In the genomic region with DNA sequence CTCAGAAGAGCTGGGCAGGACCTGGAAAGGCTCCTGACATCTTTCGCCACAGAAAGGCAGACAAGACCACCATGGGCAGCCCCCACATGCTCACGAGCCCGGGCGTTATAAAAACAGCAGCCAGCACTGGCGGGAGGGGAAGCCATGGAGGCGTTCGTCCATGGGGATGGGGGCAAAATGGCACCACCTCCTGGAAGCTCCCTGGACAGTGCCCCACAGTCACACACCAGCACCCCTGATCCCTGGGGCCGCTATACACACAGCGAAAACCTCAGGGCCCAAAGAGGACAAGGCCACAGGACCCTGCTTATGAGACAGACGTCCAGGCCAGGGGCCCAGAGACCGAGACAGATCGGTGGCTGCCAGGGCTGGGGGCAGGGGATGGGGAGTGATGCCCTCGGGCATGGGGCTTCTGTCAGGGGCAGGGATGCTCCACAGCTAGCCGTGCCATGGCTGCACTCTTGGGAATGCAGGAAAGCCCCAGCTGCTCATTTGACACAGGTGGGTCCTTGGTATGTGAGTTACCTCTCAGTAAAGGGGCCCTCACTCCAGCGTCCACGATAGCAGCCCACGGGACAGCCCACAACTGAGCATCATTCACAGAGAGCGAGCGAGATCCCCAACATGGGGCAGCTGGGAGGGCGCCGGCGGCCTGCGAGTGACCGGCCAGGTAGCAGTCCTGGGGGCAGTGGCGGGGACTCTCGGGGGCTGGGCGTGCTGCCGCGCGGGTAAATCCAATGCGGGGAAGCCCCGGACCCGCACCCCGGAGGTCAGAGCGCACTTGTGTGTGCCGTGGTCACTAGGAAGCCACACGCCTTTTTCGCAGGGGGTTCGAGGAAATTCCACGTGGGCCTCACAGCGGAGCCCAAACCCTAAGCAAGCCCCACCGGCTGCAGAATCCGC, we compare ENCODE assay signal across 20 cellular contexts. TPM values are rescaled to one million over a fixed set of nuclear protein-coding genes. Genes with fewer than 3 reads are reported as not detected.
A peak's percentile ranks its signal among the peaks of the same experiment; 100 is the strongest.
DNase-seq lines count a peak whose midpoint lies in the region; ATAC-seq, FAIRE-seq and TF ChIP-seq lines count a peak whose summit lies in the region.
"Had no signal": no experiment of that assay in that cellular context is flagged by ENCODE, and none has a peak within 500 bp of the region (broad histone marks: within the 10 kb centered on the region; RNA-seq: fewer than 3 reads in every experiment).

No MANE protein-coding gene starts in this region.

- H3K27ac ChIP-seq in HepG2 (ENCODE audit: extremely low read length, insufficient read depth, low read length): no peak overlapping the region
- no peak overlapping the region for H3K27ac ChIP-seq in psoas muscle

- H3K4me3 ChIP-seq in HepG2 (replicated peaks in 1 of 3; ENCODE audit: insufficient read depth in 1 of 3, low read depth in 2 of 3, low read length in 3 of 3) (no peak overlapping the region), psoas muscle (no peak overlapping the region)

- H3K4me1 Mint-ChIP-seq in endothelial cell (ENCODE audit: unreplicated experiment): peaks cover 4% of the 10 kb centered on the region
- H3K4me1 Mint-ChIP-seq: H9 had no signal

- in situ Hi-C loops in HepG2 (cut with HindIII; ENCODE audit: extremely low pct_ligation_motif_present, low pct_unique_long_range_greater_than_20kb): no loop called here

- no TSS peak for BruUV-seq in HepG2 (replicated peaks; lab: Mats Ljungman, UMichigan)

- H3K27me3 Mint-ChIP-seq in endothelial cell (ENCODE audit: unreplicated experiment): peaks cover 3% of the 10 kb centered on the region

- no peaks in the 10 kb centered on the region for H3K79me2 ChIP-seq in HepG2 (ENCODE audit: insufficient read depth, low read length)

- TF ChIP-seq CTCF in HepG2 (CRISPR knock-in tag; IDR thresholded peaks at IDR 0.05) (no peak), psoas muscle (IDR thresholded peaks at IDR 0.05) (no peak), endothelial cell (IDR thresholded peaks at IDR 0.05; ENCODE audit: unreplicated experiment) (no peak)

- H3K4me3 Mint-ChIP-seq in endothelial cell (ENCODE audit: unreplicated experiment): no peak overlapping the region
- H3K4me3 Mint-ChIP-seq: CD8-positive, alpha-beta T cell; H9; IgD-negative memory B cell had no signal

- H2AFZ ChIP-seq in HepG2 (ENCODE audit: low read length): no peak overlapping the region

- H3K36me3 Mint-ChIP-seq in endothelial cell (ENCODE audit: low read depth, unreplicated experiment): no peaks in the 10 kb centered on the region
- H3K36me3 Mint-ChIP-seq: CD8-positive, alpha-beta T cell; IgD-negative memory B cell had no signal

- H3K36me3 ChIP-seq in HepG2 (replicated peaks in 1 of 2; ENCODE audit: control insufficient read depth in 1 of 2, insufficient read depth in 2 of 2, low read length in 2 of 2): no peaks in the 10 kb centered on the region
- H3K36me3 ChIP-seq in psoas muscle (ENCODE audit: insufficient read depth in 1 of 2, low read depth in 1 of 2): no peaks in the 10 kb centered on the region
- H3K36me3 ChIP-seq: BE2C had no signal

- no peaks in the 10 kb centered on the region for H4K20me1 ChIP-seq in HepG2 (ENCODE audit: insufficient read depth, low read length)

- intact Hi-C loops in left ventricle myocardium superior (cut with micrococcal nuclease): no loop called here
- intact Hi-C loops in cardiac septum (cut with DNase I): no loop called here
- intact Hi-C loops in HepG2 (cut with micrococcal nuclease; ENCODE audit: unreplicated experiment): no loop called here
- intact Hi-C loops in psoas muscle (cut with DNase I): no loop called here

- no peak for FAIRE-seq in HepG2 (lab: Jason Lieb, UNC)
- FAIRE-seq: A204.1, HTR-8/SVneo had no signal

- CTCF ChIA-PET in HepG2 (lab: Yijun Ruan, JAX; ENCODE audit: low intra/inter-chr PET ratio, low total read pairs): no interaction called here

- ATAC-seq in left ventricle myocardium superior: no peak
- no peak for ATAC-seq in HepG2
- ATAC-seq in psoas muscle: no peak
- no peak for ATAC-seq in HG02938 (IDR thresholded peaks at IDR 0.05; ENCODE audit: unreplicated experiment)
- ATAC-seq: CD8-positive, alpha-beta T cell; Panc1 had no signal

- TF ChIP-seq POLR2A in HepG2 (IDR thresholded peaks at IDR 0.05; ENCODE audit: insufficient read depth in 1 of 2, low read depth in 2 of 2, low read length in 2 of 2): no peak

- POLR2A ChIA-PET in HepG2 (lab: Yijun Ruan, JAX): no interaction called here

- TF ChIP-seq EP300 in HepG2 (IDR thresholded peaks at IDR 0.05; ENCODE audit: low read depth in 2 of 2, low read length in 2 of 2) (no peak), HepG2 (CRISPR knock-in tag; IDR thresholded peaks at IDR 0.05; ENCODE audit: borderline replicate concordance) (no peak)

- DNase-seq in left ventricle myocardium superior (peak; percentile 11), cardiac septum (ENCODE audit: low spot score) (no peak), HepG2 (ENCODE audit: low spot score) (no peak), psoas muscle (peak; percentile 8 to 44), NCI-H1105 treated with DMSO at 0.1 percent for 48 hours (lab: John Stamatoyannopoulos, UW) (no peak), endothelial cell (ENCODE audit: low spot score) (no peak)
- DNase-seq: BE2C, Calu3, GF-D8, H9, Karpas-422, NCI-H2081 treated with DMSO at 0.1 percent for 48 hours had no signal

- no peak overlapping the region for H3K4me2 ChIP-seq in HepG2 (ENCODE audit: low read depth, low read length)

- H3K9ac ChIP-seq in HepG2 (ENCODE audit: insufficient read depth, low read depth, low read length): no peak overlapping the region

- H3K27me3 ChIP-seq in HepG2 (ENCODE audit: control insufficient read depth in 1 of 2, insufficient read depth in 2 of 2, low read length in 2 of 2) (no peaks in the 10 kb centered on the region), psoas muscle (ENCODE audit: insufficient read depth in 3 of 3, low read length in 2 of 3) (peaks cover 0 to 4% (median 4%) of the 10 kb centered on the region in 3 donors)
- H3K27me3 ChIP-seq: BE2C had no signal

- no peak overlapping the region for H3K27ac Mint-ChIP-seq in endothelial cell (ENCODE audit: unreplicated experiment)
- H3K27ac Mint-ChIP-seq: CD8-positive, alpha-beta T cell; IgD-negative memory B cell had no signal

- H3K9me3 Mint-ChIP-seq in endothelial cell (ENCODE audit: unreplicated experiment): no peaks in the 10 kb centered on the region
- H3K9me3 Mint-ChIP-seq: CD8-positive, alpha-beta T cell; H9; IgD-negative memory B cell had no signal

- 84% methylated on average over 39 of the region's 43 CpGs for WGBS in HepG2 (ENCODE audit: low lambda C conversion rate)
- WGBS in psoas muscle, 3 donors: 88 to 90% (median 90%) methylated on average over 40 to 43 of the region's 43 CpGs

- TF ChIP-seq RAD21 in HepG2 (CRISPR knock-in tag; IDR thresholded peaks at IDR 0.05): no peak

- peaks cover 9% of the 10 kb centered on the region; the same call in 1 of the 2 replicates for H3K4me1 ChIP-seq in HepG2 (ENCODE audit: insufficient read depth, low read length)
- H3K4me1 ChIP-seq in psoas muscle: no peaks in the 10 kb centered on the region
- H3K4me1 ChIP-seq: BE2C had no signal

- H3K9me3 ChIP-seq in HepG2 (ENCODE audit: low read length) (no peaks in the 10 kb centered on the region), psoas muscle (no peaks in the 10 kb centered on the region)
- H3K9me3 ChIP-seq: BE2C had no signal

RNA-seq across cellular contexts. Expression of gene PVALEF, which starts 6.4 kb away (rescaled TPM):
- 0.20 TPM for total RNA-seq in left ventricle myocardium superior
- not detected for total RNA-seq in cardiac septum
- 0.18 TPM in 1 of 2 replicates, not detected in the other for total RNA-seq in HepG2 (2016; rRNA removed; fragmentation: Illumina TruSeq; extraction: Trizol)
- 0.40 and 0.53 TPM in 2 replicates for total RNA-seq in HepG2 (2016; cell fraction: cytosol; rRNA removed; fragmentation: Illumina TruSeq; extraction: Trizol; ENCODE audit: low read depth)
- 0.13 and 0.22 TPM in 2 replicates for total RNA-seq in HepG2 (2016; cell fraction: insoluble cytoplasmic fraction; rRNA removed; fragmentation: Illumina TruSeq; extraction: Trizol)
- total RNA-seq in HepG2 (2016; cell fraction: membrane; rRNA removed; fragmentation: Illumina TruSeq; extraction: Trizol): 0.25 and 0.28 TPM in 2 replicates
- total RNA-seq in HepG2 (2016; cell fraction: nucleus; rRNA removed; fragmentation: Illumina TruSeq; extraction: Trizol): 0.28 TPM in 1 of 2 replicates, not detected in the other
- 0.18 and 0.24 TPM in 2 replicates for polyA plus RNA-seq in HepG2 (2011; rRNA removed)
- 0.11 TPM in 1 of 2 replicates, not detected in the other for polyA plus RNA-seq in HepG2 (2011; cell fraction: cytosol; rRNA removed)
- polyA plus RNA-seq in HepG2 (2011; cell fraction: nucleus; rRNA removed): 0.21 and 0.42 TPM in 2 replicates
- not detected in 2 replicates for polyA plus RNA-seq in HepG2 (2012)
- polyA plus RNA-seq in HepG2 (2016; cell fraction: cytosol; fragmentation: Illumina TruSeq; extraction: Trizol; ENCODE audit: low read depth): 0.29 and 0.34 TPM in 2 replicates
- 0.39 and 0.44 TPM in 2 replicates for polyA plus RNA-seq in HepG2 (2016; cell fraction: insoluble cytoplasmic fraction; fragmentation: Illumina TruSeq; extraction: Trizol; ENCODE audit: low read depth)
- polyA plus RNA-seq in HepG2 (2016; cell fraction: membrane; fragmentation: Illumina TruSeq; extraction: Trizol; ENCODE audit: low read depth): 0.14 and 0.19 TPM in 2 replicates
- polyA plus RNA-seq in HepG2 (2016; cell fraction: nucleus; fragmentation: Illumina TruSeq; extraction: Trizol; ENCODE audit: insufficient read depth, low read depth): 0.36 TPM in 1 of 2 replicates, not detected in the other
- 0.09 and 0.18 TPM in 2 replicates for polyA minus RNA-seq in HepG2 (2011; rRNA and poly(A)+ RNA removed; ENCODE audit: low replicate concordance)
- polyA minus RNA-seq in HepG2 (2011; cell fraction: cytosol; rRNA and poly(A)+ RNA removed): not detected in 2 replicates
- polyA minus RNA-seq in HepG2 (2011; cell fraction: nucleus; rRNA and poly(A)+ RNA removed): not detected in 2 replicates
- total RNA-seq in psoas muscle: not detected
- not detected for polyA plus RNA-seq in psoas muscle
- not detected for total RNA-seq in endothelial cell (ENCODE audit: unreplicated experiment)
- total RNA-seq: Calu3; CD8-positive, alpha-beta T cell; H9; MCF 10A; NCI-H460 had no signal
- polyA plus RNA-seq: IgD-negative memory B cell had no signal

RNA-seq across cellular contexts. Expression of gene AATK, which starts 7.1 kb away (rescaled TPM):
- 14.5 TPM for total RNA-seq in left ventricle myocardium superior
- 9.3 TPM for total RNA-seq in cardiac septum
- total RNA-seq in HepG2 (2016; rRNA removed; fragmentation: Illumina TruSeq; extraction: Trizol): 6.1 and 8.4 TPM in 2 replicates
- 1.5 and 2.0 TPM in 2 replicates for total RNA-seq in HepG2 (2016; cell fraction: cytosol; rRNA removed; fragmentation: Illumina TruSeq; extraction: Trizol; ENCODE audit: low read depth)
- total RNA-seq in HepG2 (2016; cell fraction: insoluble cytoplasmic fraction; rRNA removed; fragmentation: Illumina TruSeq; extraction: Trizol): 5.3 and 9.5 TPM in 2 replicates
- total RNA-seq in HepG2 (2016; cell fraction: membrane; rRNA removed; fragmentation: Illumina TruSeq; extraction: Trizol): 2.9 and 3.0 TPM in 2 replicates
- total RNA-seq in HepG2 (2016; cell fraction: nucleus; rRNA removed; fragmentation: Illumina TruSeq; extraction: Trizol): 9.7 and 12.6 TPM in 2 replicates
- 2.9 and 5.2 TPM in 2 replicates for polyA plus RNA-seq in HepG2 (2011; rRNA removed)
- polyA plus RNA-seq in HepG2 (2011; cell fraction: cytosol; rRNA removed): 2.9 and 4.3 TPM in 2 replicates
- polyA plus RNA-seq in HepG2 (2011; cell fraction: nucleus; rRNA removed): 15.0 and 16.5 TPM in 2 replicates
- polyA plus RNA-seq in HepG2 (2012): 4.4 and 8.0 TPM in 2 replicates
- 0.54 and 0.65 TPM in 2 replicates for polyA plus RNA-seq in HepG2 (2016; cell fraction: cytosol; fragmentation: Illumina TruSeq; extraction: Trizol; ENCODE audit: low read depth)
- 5.7 and 6.0 TPM in 2 replicates for polyA plus RNA-seq in HepG2 (2016; cell fraction: insoluble cytoplasmic fraction; fragmentation: Illumina TruSeq; extraction: Trizol; ENCODE audit: low read depth)
- 1.1 and 1.8 TPM in 2 replicates for polyA plus RNA-seq in HepG2 (2016; cell fraction: membrane; fragmentation: Illumina TruSeq; extraction: Trizol; ENCODE audit: low read depth)
- 14.7 and 18.3 TPM in 2 replicates for polyA plus RNA-seq in HepG2 (2016; cell fraction: nucleus; fragmentation: Illumina TruSeq; extraction: Trizol; ENCODE audit: insufficient read depth, low read depth)
- 20.3 and 42.0 TPM in 2 replicates for polyA minus RNA-seq in HepG2 (2011; rRNA and poly(A)+ RNA removed; ENCODE audit: low replicate concordance)
- polyA minus RNA-seq in HepG2 (2011; cell fraction: cytosol; rRNA and poly(A)+ RNA removed): 7.4 and 11.0 TPM in 2 replicates
- 3.6 and 4.6 TPM in 2 replicates for polyA minus RNA-seq in HepG2 (2011; cell fraction: nucleus; rRNA and poly(A)+ RNA removed)
- 1 to 10 TPM; 1.0 to 1.8 (median 1.4) TPM for total RNA-seq in psoas muscle
- under 1 TPM; 0.21 to 0.53 (median 0.47) TPM for polyA plus RNA-seq in psoas muscle
- total RNA-seq in endothelial cell (ENCODE audit: unreplicated experiment): 7.7 TPM
- total RNA-seq: Calu3 had no signal

Comparison
In these comparisons a context has a peak if more than half of its experiments do, and no peak if none do; other contexts are left out.
1. DNase-seq: peak in left ventricle myocardium superior (single experiment) and psoas muscle (2 of 2); none in cardiac septum (single experiment), HepG2 (single experiment), NCI-H1105 treated with DMSO at 0.1 percent for 48 hours (single experiment) and endothelial cell (single experiment).